ENCODE assay signal across 8 cellular contexts in the genomic region with DNA sequence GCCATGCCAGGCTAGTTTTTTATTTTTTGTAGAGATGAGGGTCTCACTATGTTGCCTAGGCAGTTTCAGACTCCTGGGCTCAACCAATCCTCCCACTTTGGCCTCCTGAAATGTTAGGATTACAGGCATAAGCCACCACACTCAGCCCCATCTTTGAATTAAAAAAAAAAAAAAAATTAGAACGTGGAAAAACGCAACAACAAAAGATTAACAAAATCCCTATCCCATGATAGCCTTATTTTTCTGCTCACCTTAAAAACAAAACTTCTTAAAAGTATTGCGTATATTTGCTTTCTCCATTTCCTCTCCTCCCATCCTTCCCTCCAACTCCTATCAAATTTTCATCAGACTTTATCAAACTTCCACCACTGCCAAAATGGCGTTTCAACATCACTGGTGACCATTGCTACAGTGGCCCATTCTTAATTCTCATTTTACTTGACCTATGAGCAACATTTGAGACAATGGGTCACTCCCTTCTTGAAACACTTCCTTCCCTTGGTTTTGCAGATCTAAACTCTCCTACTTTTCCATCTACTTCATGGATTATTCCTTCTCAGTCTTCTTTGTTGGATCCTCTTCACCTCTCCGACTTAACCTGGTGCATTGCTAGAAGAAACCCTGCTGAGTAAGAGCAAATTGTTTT.
DNase-seq lines count a peak whose midpoint lies in the region.

No MANE protein-coding gene starts in this region.

- H3K27ac Mint-ChIP-seq in activated naive CD4-positive, alpha-beta T cell treated with anti-CD3 and anti-CD28 coated beads, Interleukin-2, amount 50 U/mL, for 24 hours: peak overlapping the region; percentile 98

- peak overlapping the region; percentile 67 for H3K27ac ChIP-seq in duodenal mucosa (ENCODE audit: low read depth, low read length)
- peak overlapping the region; percentile 91 for H3K27ac ChIP-seq in muscle layer of duodenum (ENCODE audit: low read length)

- H3K4me3 Mint-ChIP-seq in activated naive CD4-positive, alpha-beta T cell treated with anti-CD3 and anti-CD28 coated beads, Interleukin-2, amount 50 U/mL, for 24 hours: peak overlapping the region; percentile 100

- peaks cover 12 to 17% of the 10 kb centered on the region in 2 donors for H3K4me1 ChIP-seq in duodenal mucosa (ENCODE audit: control insufficient read depth in 1 of 2, insufficient read depth in 2 of 2, low read length in 2 of 2)
- H3K4me1 ChIP-seq in muscle layer of duodenum (ENCODE audit: control insufficient read depth in 1 of 2, insufficient read depth in 2 of 2, low read length in 2 of 2): peaks cover 8 to 12% of the 10 kb centered on the region in 2 donors

- H3K36me3 Mint-ChIP-seq in activated naive CD4-positive, alpha-beta T cell treated with anti-CD3 and anti-CD28 coated beads, Interleukin-2, amount 50 U/mL, for 24 hours: peaks cover 12% of the 10 kb centered on the region

- no peak for DNase-seq in activated naive CD4-positive, alpha-beta T cell treated with Interleukin-2 at 50 U/mL for 16 hours
- peak; percentile 41 for DNase-seq in NCI-H774 (lab: John Stamatoyannopoulos, UW)
- no peak for DNase-seq in 8988T
- no peak for DNase-seq in Ammon's horn (ENCODE audit: low spot score)
- no peak for DNase-seq in cortex of kidney (lab: John Stamatoyannopoulos, UW)

- peaks cover 5% of the 10 kb centered on the region for H3K27me3 Mint-ChIP-seq in activated naive CD4-positive, alpha-beta T cell treated with anti-CD3 and anti-CD28 coated beads, Interleukin-2, amount 50 U/mL, for 24 hours

- peak overlapping the region; percentile 61 to 79 for H3K9ac ChIP-seq in duodenal mucosa (ENCODE audit: low read depth in 1 of 2, low read length in 2 of 2)

- peaks cover 26% of the 10 kb centered on the region for H3K4me1 Mint-ChIP-seq in activated naive CD4-positive, alpha-beta T cell treated with anti-CD3 and anti-CD28 coated beads, Interleukin-2, amount 50 U/mL, for 24 hours

- H3K27me3 ChIP-seq in duodenal mucosa (ENCODE audit: control insufficient read depth in 1 of 2, insufficient read depth in 2 of 2, low read length in 2 of 2) (no peaks in the 10 kb centered on the region), muscle layer of duodenum (ENCODE audit: low read depth, low read length) (no peaks in the 10 kb centered on the region)

- H3K9me3 ChIP-seq in duodenal mucosa (ENCODE audit: control insufficient read depth in 1 of 2, low read length in 2 of 2) (no peaks in the 10 kb centered on the region), muscle layer of duodenum (ENCODE audit: control insufficient read depth in 1 of 2, low read length in 2 of 2) (no peaks in the 10 kb centered on the region)

- peaks cover 14% of the 10 kb centered on the region for H3K9me3 Mint-ChIP-seq in activated naive CD4-positive, alpha-beta T cell treated with anti-CD3 and anti-CD28 coated beads, Interleukin-2, amount 50 U/mL, for 24 hours

- H3K36me3 ChIP-seq in duodenal mucosa (ENCODE audit: control insufficient read depth in 1 of 2, insufficient read depth in 2 of 2, low read length in 2 of 2) (no peaks in the 10 kb centered on the region), muscle layer of duodenum (ENCODE audit: control insufficient read depth in 1 of 2, insufficient read depth in 2 of 2, low read length in 2 of 2) (peaks cover 0 to 4% of the 10 kb centered on the region in 2 donors)

- H3K4me3 ChIP-seq in duodenal mucosa (ENCODE audit: low read depth in 1 of 2, low read length in 2 of 2) (peak overlapping the region; percentile 77 to 91), muscle layer of duodenum (ENCODE audit: low read depth in 1 of 2, low read length in 2 of 2) (peak overlapping the region; percentile 89 to 97)
